In genomic region chr1:208174200-208174599, GRCh38 we compare ENCODE assay signal across 18 cellular contexts.
"Had no signal": no experiment of that assay in that cellular context is flagged by ENCODE, and none has a peak within 500 bp of the region (broad histone marks: within the 10 kb centered on the region; RNA-seq: fewer than 3 reads in every experiment).

No MANE protein-coding gene starts in this region.

- H3K36me3 Mint-ChIP-seq: activated naive CD8-positive, alpha-beta T cell treated with anti-CD3 and anti-CD28 coated beads for 36 hours; natural killer cell treated with Interleukin-12 subunit alpha and Interleukin-12 subunit beta and Interleukin-15 and Interleukin-18, amount 100 ng/mL, for 72 hours; stimulated activated naive B cell treated with anti-CD40 and anti-IgM and Interleukin-4, amounts not matched to agents 10 μg/mL and 1 μg/mL and 100 μg/mL, for 72 hours had no signal

- H3K9me3 Mint-ChIP-seq: activated naive CD8-positive, alpha-beta T cell treated with anti-CD3 and anti-CD28 coated beads for 36 hours; natural killer cell treated with Interleukin-12 subunit alpha and Interleukin-12 subunit beta and Interleukin-15 and Interleukin-18, amount 100 ng/mL, for 72 hours; stimulated activated naive B cell treated with anti-CD40 and anti-IgM and Interleukin-4, amounts not matched to agents 10 μg/mL and 1 μg/mL and 100 μg/mL, for 72 hours had no signal

- H3K36me3 ChIP-seq: heart left ventricle, spleen had no signal

- H3K27ac Mint-ChIP-seq: activated naive CD8-positive, alpha-beta T cell treated with anti-CD3 and anti-CD28 coated beads for 36 hours; natural killer cell treated with Interleukin-12 subunit alpha and Interleukin-12 subunit beta and Interleukin-15 and Interleukin-18, amount 100 ng/mL, for 72 hours; stimulated activated naive B cell treated with anti-CD40 and anti-IgM and Interleukin-4, amounts not matched to agents 10 μg/mL and 1 μg/mL and 100 μg/mL, for 72 hours had no signal

- H3K27me3 ChIP-seq: esophagus squamous epithelium, foreskin keratinocyte, heart left ventricle, spleen, upper lobe of right lung had no signal

- H3K4me3 ChIP-seq: esophagus squamous epithelium, heart left ventricle, psoas muscle, spleen, upper lobe of right lung had no signal

- H3K4me1 ChIP-seq: spleen had no signal

- H3K9me3 ChIP-seq: esophagus squamous epithelium, heart left ventricle, psoas muscle, spleen, upper lobe of right lung had no signal

- H3K4me3 Mint-ChIP-seq: activated naive CD8-positive, alpha-beta T cell treated with anti-CD3 and anti-CD28 coated beads for 36 hours; natural killer cell treated with Interleukin-12 subunit alpha and Interleukin-12 subunit beta and Interleukin-15 and Interleukin-18, amount 100 ng/mL, for 72 hours; stimulated activated naive B cell treated with anti-CD40 and anti-IgM and Interleukin-4, amounts not matched to agents 10 μg/mL and 1 μg/mL and 100 μg/mL, for 72 hours had no signal

- H3K4me1 Mint-ChIP-seq: activated naive CD8-positive, alpha-beta T cell treated with anti-CD3 and anti-CD28 coated beads for 36 hours had no signal

- H3K27ac ChIP-seq: esophagus squamous epithelium, foreskin keratinocyte, heart left ventricle, psoas muscle, spleen, upper lobe of right lung had no signal

- DNase-seq: activated CD4-positive, alpha-beta T cell treated with anti-CD3 and anti-CD28 coated beads, Interleukin-2, amount 50 U/mL, for 4 hours; activated gamma-delta T cell; activated naive CD8-positive, alpha-beta T cell treated with anti-CD3 and anti-CD28 coated beads for 36 hours; activated T-cell treated with anti-CD3 and anti-CD28 coated beads, Interleukin-2, amount 50 U/mL, for 48 hours; esophagus squamous epithelium; foreskin keratinocyte; heart left ventricle; left ventricle myocardium superior; psoas muscle; spleen; stimulated activated CD4-positive, alpha-beta T cell treated with anti-CD3 and anti-CD28 coated beads, Interleukin-1b, Interleukin-23, amount 100 ng/mL, for 48 hours; stimulated activated naive B cell treated with anti-CD40 and anti-IgM and Interleukin-4, amounts not matched to agents 10 μg/mL and 1 μg/mL and 100 μg/mL, for 72 hours; T-helper 2 cell; upper lobe of right lung had no signal

- H3K27me3 Mint-ChIP-seq: activated naive CD8-positive, alpha-beta T cell treated with anti-CD3 and anti-CD28 coated beads for 36 hours; stimulated activated naive B cell treated with anti-CD40 and anti-IgM and Interleukin-4, amounts not matched to agents 10 μg/mL and 1 μg/mL and 100 μg/mL, for 72 hours had no signal

- ATAC-seq: activated CD4-positive, CD25-positive, alpha-beta regulatory T cell treated with anti-CD3 and anti-CD28 coated beads, Interleukin-2, amount 50 U/mL, for 24 hours; foreskin keratinocyte; natural killer cell treated with Interleukin-12 subunit alpha and Interleukin-12 subunit beta and Interleukin-15 and Interleukin-18, amount 100 ng/mL, for 72 hours; psoas muscle; sciatic nerve; stimulated activated naive B cell treated with anti-CD40 and anti-IgM and Interleukin-4, amounts not matched to agents 10 μg/mL and 1 μg/mL and 100 μg/mL, for 72 hours; upper lobe of right lung had no signal

- FAIRE-seq: islet of Langerhans had no signal
